ENCODE assay signal across 8 cellular contexts in genomic region chr11:102110761-102111010, GRCh38. TPM values are rescaled to one million over a fixed set of nuclear protein-coding genes. Genes with fewer than 3 reads are reported as not detected.
DNase-seq lines count a peak whose midpoint lies in the region; ATAC-seq and TF ChIP-seq lines count a peak whose summit lies in the region.

No MANE protein-coding gene starts in this region.

- H2BK120ac ChIP-seq in trophoblast cell (ENCODE audit: insufficient read depth, low read length, poor library complexity): peak overlapping the region; percentile 93

- no CpG with 5 or more reads among the region's 31 CpGs for WGBS in esophagus muscularis mucosa
- WGBS in trophoblast cell (ENCODE audit: extremely low coverage, insufficient coverage, insufficient read length): no CpG with 5 or more reads among the region's 31 CpGs

- H3K9me3 ChIP-seq in esophagus muscularis mucosa: no peaks in the 10 kb centered on the region
- H3K9me3 ChIP-seq in trophoblast cell (ENCODE audit: insufficient read depth, low read depth, low read length): no peaks in the 10 kb centered on the region

- H2AK5ac ChIP-seq in trophoblast cell (ENCODE audit: low read length): peak overlapping the region; percentile 77

- TF ChIP-seq EP300 in esophagus muscularis mucosa (IDR thresholded peaks at IDR 0.05): no peak

- peaks cover 26% of the 10 kb centered on the region for H3K79me1 ChIP-seq in trophoblast cell (ENCODE audit: low read length)

- H2BK5ac ChIP-seq in trophoblast cell (ENCODE audit: low read depth, low read length, poor library complexity): peak overlapping the region; percentile 100

- peak overlapping the region; percentile 92 for H3K14ac ChIP-seq in trophoblast cell (ENCODE audit: low read length)

- H3K27ac Mint-ChIP-seq in activated naive CD8-positive, alpha-beta T cell treated with anti-CD3 and anti-CD28 coated beads for 36 hours: no peak overlapping the region
- no peak overlapping the region for H3K27ac Mint-ChIP-seq in activated naive CD8-positive, alpha-beta T cell treated with anti-CD3 and anti-CD28 coated beads, Interleukin-2, amount 50 U/mL, for 24 hours

- intact Hi-C loops in esophagus muscularis mucosa (cut with DNase I): loop anchor here (5.0 to 10.0 kb wide), 3 partner anchors 64 to 157 kb away; no protein-coding TSS in a partner anchor

- H2AFZ ChIP-seq in KMS-11 (ENCODE audit: low read depth) (peak overlapping the region; percentile 92), trophoblast cell (ENCODE audit: insufficient read depth, low read length, poor library complexity) (peak overlapping the region; percentile 65)

- H3K36me3 Mint-ChIP-seq in activated naive CD8-positive, alpha-beta T cell treated with anti-CD3 and anti-CD28 coated beads for 36 hours: peaks cover 2% of the 10 kb centered on the region
- no peaks in the 10 kb centered on the region for H3K36me3 Mint-ChIP-seq in activated naive CD8-positive, alpha-beta T cell treated with anti-CD3 and anti-CD28 coated beads, Interleukin-2, amount 50 U/mL, for 24 hours (ENCODE audit: low read depth)

- H3K27me3 Mint-ChIP-seq in activated naive CD8-positive, alpha-beta T cell treated with anti-CD3 and anti-CD28 coated beads for 36 hours: peaks cover 72% of the 10 kb centered on the region
- H3K27me3 Mint-ChIP-seq in activated naive CD8-positive, alpha-beta T cell treated with anti-CD3 and anti-CD28 coated beads, Interleukin-2, amount 50 U/mL, for 24 hours: peaks cover 60% of the 10 kb centered on the region

- H4K12ac ChIP-seq in trophoblast cell (ENCODE audit: low read depth, low read length): peak overlapping the region; percentile 79

- peak; percentile 8 for DNase-seq in activated naive CD8-positive, alpha-beta T cell treated with anti-CD3 and anti-CD28 coated beads for 36 hours
- DNase-seq in activated naive CD8-positive, alpha-beta T cell treated with anti-CD3 and anti-CD28 coated beads, Interleukin-2, amount 50 U/mL, for 24 hours: no peak
- DNase-seq in esophagus muscularis mucosa (ENCODE audit: extremely low spot score) (no peak), trophoblast cell (no peak), NCI-H2029 (lab: John Stamatoyannopoulos, UW) (no peak)
- no peak for DNase-seq in stimulated activated CD4-positive, alpha-beta T cell treated with anti-CD3 and anti-CD28 coated beads, Interleukin-12 subunit alpha, Interleukin-12 subunit beta, amount 100 ng/mL, for 4 hours
- no peak for DNase-seq in stimulated activated CD8-positive, alpha-beta memory T cell treated with anti-CD3 and anti-CD28 coated beads, Interleukin-4, amount 100 ng/mL, for 48 hours

- no peak overlapping the region for H3K4me3 Mint-ChIP-seq in activated naive CD8-positive, alpha-beta T cell treated with anti-CD3 and anti-CD28 coated beads for 36 hours
- H3K4me3 Mint-ChIP-seq in activated naive CD8-positive, alpha-beta T cell treated with anti-CD3 and anti-CD28 coated beads, Interleukin-2, amount 50 U/mL, for 24 hours: no peak overlapping the region

- H3K4me3 ChIP-seq in KMS-11 (IDR thresholded peaks at IDR 0.05; ENCODE audit: insufficient read depth, low read depth, low read length) (no peak overlapping the region), esophagus muscularis mucosa (peak overlapping the region; percentile 65 to 95 (median 94)), trophoblast cell (ENCODE audit: low read depth, low read length) (peak overlapping the region; percentile 88)

- H3K4me2 ChIP-seq in KMS-11 (no peak overlapping the region), trophoblast cell (ENCODE audit: low read length) (peak overlapping the region; percentile 36)

- TF ChIP-seq CTCF in KMS-11 (conservative IDR thresholded peaks at IDR 0.05; ENCODE audit: low read depth, low read length) (no peak), esophagus muscularis mucosa (IDR thresholded peaks at IDR 0.05) (no peak)

- peak overlapping the region; percentile 94 for H3K18ac ChIP-seq in trophoblast cell (ENCODE audit: low read length)

- no peak for ATAC-seq in activated naive CD8-positive, alpha-beta T cell treated with anti-CD3 and anti-CD28 coated beads, Interleukin-2, amount 50 U/mL, for 24 hours

- peak overlapping the region; percentile 99 for H4K8ac ChIP-seq in trophoblast cell (ENCODE audit: low read depth, low read length)

- H3K27ac ChIP-seq in KMS-11 (no peak overlapping the region), esophagus muscularis mucosa (replicated peaks in 1 of 4) (peak overlapping the region; percentile 94 to 99 (median 98)), trophoblast cell (ENCODE audit: low read depth, low read length) (peak overlapping the region; percentile 98)

- H3K27me3 ChIP-seq in KMS-11 (ENCODE audit: insufficient read depth, low read depth) (no peaks in the 10 kb centered on the region), esophagus muscularis mucosa (no peaks in the 10 kb centered on the region), trophoblast cell (ENCODE audit: insufficient read depth, low read length) (no peaks in the 10 kb centered on the region)

- peak overlapping the region; percentile 25 for H2BK12ac ChIP-seq in trophoblast cell (ENCODE audit: low read length)

- no peak for TF ChIP-seq POLR2A in esophagus muscularis mucosa (IDR thresholded peaks at IDR 0.05; ENCODE audit: low read depth)

- H4K20me1 ChIP-seq in KMS-11 (ENCODE audit: insufficient read depth): no peaks in the 10 kb centered on the region

- H3K36me3 ChIP-seq in KMS-11 (ENCODE audit: insufficient read depth): no peaks in the 10 kb centered on the region
- H3K36me3 ChIP-seq in esophagus muscularis mucosa: peaks cover 0 to 2% (median 0%) of the 10 kb centered on the region in 4 donors
- H3K36me3 ChIP-seq in trophoblast cell (ENCODE audit: control insufficient read depth in 1 of 2, insufficient read depth in 2 of 2, low read length in 2 of 2): peaks cover 2 to 3% of the 10 kb centered on the region in 2 experiments

- H3K9me3 Mint-ChIP-seq in activated naive CD8-positive, alpha-beta T cell treated with anti-CD3 and anti-CD28 coated beads for 36 hours: no peaks in the 10 kb centered on the region
- no peaks in the 10 kb centered on the region for H3K9me3 Mint-ChIP-seq in activated naive CD8-positive, alpha-beta T cell treated with anti-CD3 and anti-CD28 coated beads, Interleukin-2, amount 50 U/mL, for 24 hours

- no peaks in the 10 kb centered on the region for H3K79me2 ChIP-seq in KMS-11 (ENCODE audit: insufficient read depth, low read depth)
- peaks cover 19% of the 10 kb centered on the region for H3K79me2 ChIP-seq in trophoblast cell (ENCODE audit: control insufficient read depth, insufficient read depth, low read length, poor library complexity)

- peaks cover 10% of the 10 kb centered on the region for H3K4me1 Mint-ChIP-seq in activated naive CD8-positive, alpha-beta T cell treated with anti-CD3 and anti-CD28 coated beads for 36 hours
- H3K4me1 Mint-ChIP-seq in activated naive CD8-positive, alpha-beta T cell treated with anti-CD3 and anti-CD28 coated beads, Interleukin-2, amount 50 U/mL, for 24 hours: peaks cover 13% of the 10 kb centered on the region

- H3K4me1 ChIP-seq in KMS-11 (ENCODE audit: low read depth, poor library complexity, severe bottlenecking): no peaks in the 10 kb centered on the region
- peaks cover 31 to 45% (median 43%) of the 10 kb centered on the region in 4 donors for H3K4me1 ChIP-seq in esophagus muscularis mucosa
- H3K4me1 ChIP-seq in trophoblast cell (ENCODE audit: control insufficient read depth in 1 of 2, insufficient read depth in 2 of 2, low read length in 2 of 2): peaks cover 2 to 5% of the 10 kb centered on the region in 2 experiments

- H3K9ac ChIP-seq in KMS-11 (peak overlapping the region; percentile 50; the same call in 1 of the 2 replicates), trophoblast cell (ENCODE audit: low read length) (peak overlapping the region; percentile 98)

- no peak overlapping the region for H3K23ac ChIP-seq in trophoblast cell (ENCODE audit: low read length)

- peak overlapping the region; percentile 100 for H4K91ac ChIP-seq in trophoblast cell (ENCODE audit: low read depth, low read length)

- peak overlapping the region; percentile 90 for H3K4ac ChIP-seq in trophoblast cell (ENCODE audit: low read depth, low read length)

RNA-seq across cellular contexts. Expression of gene YAP1, which starts 0.4 kb away (rescaled TPM):
- under 1 TPM; 0.04 to 0.06 TPM for total RNA-seq in activated naive CD8-positive, alpha-beta T cell treated with anti-CD3 and anti-CD28 coated beads for 36 hours
- 100 to 1,000 TPM; 220 to 343 (median 275) TPM for total RNA-seq in esophagus muscularis mucosa
- 127 and 130 TPM in 2 replicates for polyA plus RNA-seq in trophoblast cell (2013)

Comparison
In these comparisons a context has a peak if more than half of its experiments do, and no peak if none do; other contexts are left out.
1. RNA of gene YAP1, which starts 0.4 kb away (total RNA-seq): 220 to 343 TPM in esophagus muscularis mucosa; 0.04 to 0.06 TPM in activated naive CD8-positive, alpha-beta T cell treated with anti-CD3 and anti-CD28 coated beads for 36 hours; every median in the first group is over 100 times any median in the second.